8 cellular contexts compared by ENCODE assay signal in genomic region chr10:103193107-103193819, GRCh38. TPM values are rescaled to one million over a fixed set of nuclear protein-coding genes. Genes with fewer than 3 reads are reported as not detected.
DNase-seq lines count a peak whose midpoint lies in the region; ATAC-seq and TF ChIP-seq lines count a peak whose summit lies in the region.

NT5C2 (minus strand) TSS chr10:103193272; CDS start chr10:103174958, 18,314 bp downstream.

- intact Hi-C loops in OCI-LY7 (cut with micrococcal nuclease; ENCODE audit: unreplicated experiment): loop anchor here (5.0 kb wide), 3 partner anchors 49 to 546 kb away; partner anchors contain the start of gene CNNM2
- intact Hi-C loops in mucosa of descending colon (cut with DNase I, micrococcal nuclease): no loop called here

- H4K20me1 ChIP-seq in OCI-LY7 (ENCODE audit: insufficient read depth, low read length): peaks cover 19% of the 10 kb centered on the region; the same call in 1 of the 2 replicates

- CTCF ChIA-PET in OCI-LY7 (lab: Charles Lee; ENCODE audit: unreplicated experiment): interaction anchor here (0.6 to 1.9 kb wide), 2 partner anchors 16 to 557 kb away, joined by 3 to 9 read pairs; no protein-coding TSS in a partner anchor

- H3K4me3 ChIP-seq in OCI-LY7 (ENCODE audit: low read depth, low read length, poor library complexity, severe bottlenecking) (peak within 1 kb of the TSS; percentile 91), mucosa of descending colon (peak within 1 kb of the TSS; percentile 89)

- POLR2A ChIA-PET in OCI-LY7 (lab: Charles Lee): interaction anchor here (0.8 to 2.7 kb wide), 9 partner anchors 9 to 37 kb away, joined by 3 to 23 read pairs (median 4); no protein-coding TSS in a partner anchor

- peaks cover 45% of the 10 kb centered on the region for H3K79me2 ChIP-seq in OCI-LY7 (ENCODE audit: insufficient read depth, low read depth, low read length)

- H3K36me3 ChIP-seq in OCI-LY7 (ENCODE audit: insufficient read depth, low read length) (peaks cover 7% of the 10 kb centered on the region; the same call in 1 of the 2 replicates), mucosa of descending colon (ENCODE audit: low read depth) (no peaks in the 10 kb centered on the region)

- peak in 13 of 14 donors; percentile 47 to 87 (median 71) for DNase-seq in C1 segment of cervical spinal cord (lab: John Stamatoyannopoulos, UW)
- peak; percentile 84 for DNase-seq in OCI-LY7 (ENCODE audit: low spot score)
- DNase-seq in activated T-cell treated with anti-CD3 and anti-CD28 coated beads for 4 hours: peak; percentile 71
- no peak for DNase-seq in epithelial cell of prostate (ENCODE audit: low read depth, low spot score)
- peak; percentile 85 to 90 (median 86) for DNase-seq in mucosa of descending colon
- DNase-seq in stimulated activated CD8-positive, alpha-beta memory T cell treated with anti-CD3 and anti-CD28 coated beads, Interleukin-4, amount 100 ng/mL, for 1 hour (ENCODE audit: low read depth in 2 of 2, low spot score in 1 of 2): peak; percentile 44 to 50

- no peaks in the 10 kb centered on the region for H3K9me2 ChIP-seq in OCI-LY7 (ENCODE audit: insufficient read depth, low read length)

- no peaks in the 10 kb centered on the region for H3K9me3 ChIP-seq in OCI-LY7 (ENCODE audit: low read length)
- no peaks in the 10 kb centered on the region for H3K9me3 ChIP-seq in mucosa of descending colon

- H3K4me2 ChIP-seq in OCI-LY7 (ENCODE audit: low read length): peak within 1 kb of the TSS; percentile 90

- peaks cover 36% of the 10 kb centered on the region for H3K4me1 ChIP-seq in OCI-LY7 (ENCODE audit: insufficient read depth, low read length, poor library complexity, severe bottlenecking)
- peaks cover 20% of the 10 kb centered on the region for H3K4me1 ChIP-seq in mucosa of descending colon (ENCODE audit: low read depth)

- H2AFZ ChIP-seq in OCI-LY7 (ENCODE audit: low read length): peak within 1 kb of the TSS; percentile 94; the same call in 1 of the 2 replicates

- ATAC-seq in GM19324 (IDR thresholded peaks at IDR 0.05; ENCODE audit: low FRiP score, unreplicated experiment): peak; percentile 83
- ATAC-seq in HG03469 (IDR thresholded peaks at IDR 0.05; ENCODE audit: unreplicated experiment): peak; percentile 33
- ATAC-seq in mucosa of descending colon: peak; percentile 97

- no peak for TF ChIP-seq CTCF in OCI-LY7 (conservative IDR thresholded peaks at IDR 0.05; ENCODE audit: low read length)
- no peak for TF ChIP-seq CTCF in mucosa of descending colon (IDR thresholded peaks at IDR 0.05)

- peak within 1 kb of the TSS; percentile 77 for H3K27ac ChIP-seq in OCI-LY7 (ENCODE audit: low read depth, low read length, poor library complexity, severe bottlenecking)
- H3K27ac ChIP-seq in epithelial cell of prostate: peak within 1 kb of the TSS; percentile 84

- BruUV-seq in OCI-LY7 (replicated peaks; lab: Mats Ljungman, UMichigan): no TSS peak

RNA-seq across cellular contexts. Expression of gene NT5C2, which starts in this region (rescaled TPM):
- total RNA-seq in OCI-LY7 (2014; rRNA removed; shearing (Covaris generic)): 72.0 and 73.5 TPM in 2 replicates
- total RNA-seq in OCI-LY7 (2022): 87.3 and 118 TPM in 2 replicates
- 100 to 1,000 TPM in 2 of 3 donors, 10 to 100 TPM in 1; 84.9 to 105 (median 105) TPM for total RNA-seq in mucosa of descending colon

Comparison
In these comparisons a context has a peak if more than half of its experiments do, and no peak if none do; other contexts are left out.
1. ATAC-seq: peak in every context shown above with its lines; median percentile 97 in mucosa of descending colon; 83 in GM19324; 33 in HG03469.